30 cellular contexts compared by ENCODE assay signal in the genomic region with DNA sequence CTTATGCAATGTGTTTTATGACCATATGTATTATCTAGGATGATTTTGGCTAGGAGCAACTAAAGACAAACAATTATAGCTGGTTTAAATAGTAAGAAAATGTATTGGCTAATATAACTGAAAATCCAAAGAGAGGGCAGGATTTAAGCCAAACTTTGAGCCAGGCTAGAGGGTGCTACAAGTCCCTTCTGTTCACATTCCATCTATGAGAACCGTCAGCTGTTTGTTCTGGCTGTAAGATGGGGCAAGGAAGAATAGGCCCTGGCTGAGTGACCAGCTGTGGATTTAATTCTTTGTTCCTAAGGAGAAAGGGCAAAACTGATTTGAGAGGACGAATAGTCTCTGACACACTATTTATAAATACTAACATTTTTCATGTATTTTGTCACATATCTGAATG.
"Had no signal": no experiment of that assay in that cellular context is flagged by ENCODE, and none has a peak within 500 bp of the region (broad histone marks: within the 10 kb centered on the region; RNA-seq: fewer than 3 reads in every experiment).

No MANE protein-coding gene starts in this region.

- H3K27me3 ChIP-seq: breast epithelium, esophagus squamous epithelium, spleen, testis, uterus had no signal

- H3K36me3 ChIP-seq: breast epithelium, esophagus squamous epithelium, spleen, uterus had no signal

- H3K79me2 ChIP-seq: parathyroid adenoma had no signal

- H3K4me3 Mint-ChIP-seq: activated CD4-positive, alpha-beta T cell treated with anti-CD3 and anti-CD28 coated beads, Interleukin-2, amount 10 ng/mL, durations not matched to agents 7 days and 5 days; activated CD8-positive, alpha-beta T cell treated with anti-CD3 and anti-CD28 coated beads for 36 hours; activated naive CD4-positive, alpha-beta T cell treated with anti-CD3 and anti-CD28 coated beads, Interleukin-2, amount 50 U/mL, for 24 hours; activated naive CD8-positive, alpha-beta T cell treated with anti-CD3 and anti-CD28 coated beads, Interleukin-2, amount 50 U/mL, for 24 hours; activated T-cell treated with anti-CD3 and anti-CD28 coated beads, Interleukin-2, amount 50 U/mL, for 4 hours; activated T-helper 17 cell treated with anti-CD3 and anti-CD28 coated beads, Interleukin-2, amount 50 U/mL, for 72 hours; central memory CD8-positive, alpha-beta T cell; dendritic cell treated with granulocyte-macrophage colony-stimulating factor and Interleukin-4, amounts not matched to agents 40 ng/mL and 50 ng/mL, for 4 days; naive thymus-derived CD4-positive, alpha-beta T cell; T-helper 17 cell; WTC11 had no signal

- H3K27me3 Mint-ChIP-seq: activated CD4-positive, alpha-beta T cell treated with anti-CD3 and anti-CD28 coated beads, Interleukin-2, amount 10 ng/mL, durations not matched to agents 7 days and 5 days; activated CD8-positive, alpha-beta T cell treated with anti-CD3 and anti-CD28 coated beads for 36 hours; activated naive CD4-positive, alpha-beta T cell treated with anti-CD3 and anti-CD28 coated beads, Interleukin-2, amount 50 U/mL, for 24 hours; activated naive CD8-positive, alpha-beta T cell treated with anti-CD3 and anti-CD28 coated beads, Interleukin-2, amount 50 U/mL, for 24 hours; activated T-helper 17 cell treated with anti-CD3 and anti-CD28 coated beads, Interleukin-2, amount 50 U/mL, for 72 hours; central memory CD8-positive, alpha-beta T cell; dendritic cell treated with granulocyte-macrophage colony-stimulating factor and Interleukin-4, amounts not matched to agents 40 ng/mL and 50 ng/mL, for 4 days; T-helper 17 cell had no signal

- H3K9ac ChIP-seq: parathyroid adenoma had no signal

- H3K27ac Mint-ChIP-seq: activated CD4-positive, alpha-beta T cell treated with anti-CD3 and anti-CD28 coated beads, Interleukin-2, amount 10 ng/mL, durations not matched to agents 7 days and 5 days; activated CD8-positive, alpha-beta T cell treated with anti-CD3 and anti-CD28 coated beads for 36 hours; activated naive CD4-positive, alpha-beta T cell treated with anti-CD3 and anti-CD28 coated beads, Interleukin-2, amount 50 U/mL, for 24 hours; activated naive CD8-positive, alpha-beta T cell treated with anti-CD3 and anti-CD28 coated beads, Interleukin-2, amount 50 U/mL, for 24 hours; activated T-helper 17 cell treated with anti-CD3 and anti-CD28 coated beads, Interleukin-2, amount 50 U/mL, for 72 hours; dendritic cell treated with granulocyte-macrophage colony-stimulating factor and Interleukin-4, amounts not matched to agents 40 ng/mL and 50 ng/mL, for 4 days; naive thymus-derived CD4-positive, alpha-beta T cell; T-helper 17 cell; WTC11 had no signal

- H3K9me3 ChIP-seq: breast epithelium, esophagus squamous epithelium, testis, uterus had no signal

- H3K27ac ChIP-seq: breast epithelium, epithelial cell of prostate, esophagus squamous epithelium, parathyroid adenoma, spleen, testis, uterus had no signal

- H3K4me1 Mint-ChIP-seq: activated CD4-positive, alpha-beta T cell treated with anti-CD3 and anti-CD28 coated beads, Interleukin-2, amount 10 ng/mL, durations not matched to agents 7 days and 5 days; activated naive CD4-positive, alpha-beta T cell treated with anti-CD3 and anti-CD28 coated beads, Interleukin-2, amount 50 U/mL, for 24 hours; activated naive CD8-positive, alpha-beta T cell treated with anti-CD3 and anti-CD28 coated beads, Interleukin-2, amount 50 U/mL, for 24 hours; activated T-helper 17 cell treated with anti-CD3 and anti-CD28 coated beads, Interleukin-2, amount 50 U/mL, for 72 hours; central memory CD8-positive, alpha-beta T cell; naive thymus-derived CD4-positive, alpha-beta T cell; T-helper 17 cell; WTC11 had no signal

- H3K36me3 Mint-ChIP-seq: activated naive CD4-positive, alpha-beta T cell treated with anti-CD3 and anti-CD28 coated beads, Interleukin-2, amount 50 U/mL, for 24 hours had no signal

- H2AFZ ChIP-seq: parathyroid adenoma had no signal

- H3K9me3 Mint-ChIP-seq: activated T-helper 17 cell treated with anti-CD3 and anti-CD28 coated beads, Interleukin-2, amount 50 U/mL, for 72 hours; central memory CD8-positive, alpha-beta T cell had no signal

- ATAC-seq: activated CD8-positive, alpha-beta T cell treated with anti-CD3 and anti-CD28 coated beads for 36 hours; activated naive CD8-positive, alpha-beta T cell treated with anti-CD3 and anti-CD28 coated beads, Interleukin-2, amount 50 U/mL, for 24 hours; activated T-cell treated with anti-CD3 and anti-CD28 coated beads, Interleukin-2, amount 50 U/mL, for 4 hours; activated T-helper 17 cell treated with anti-CD3 and anti-CD28 coated beads, Interleukin-2, amount 50 U/mL, for 72 hours; left cardiac atrium; left ventricle myocardium superior; naive thymus-derived CD4-positive, alpha-beta T cell; right cardiac atrium; T-helper 17 cell; WTC11 had no signal

- DNase-seq: activated CD4-positive, alpha-beta T cell treated with anti-CD3 and anti-CD28 coated beads for 1 hour; activated CD4-positive, alpha-beta T cell treated with anti-CD3 and anti-CD28 coated beads, Interleukin-2, amount 10 ng/mL, durations not matched to agents 7 days and 5 days; activated CD8-positive, alpha-beta T cell treated with anti-CD3 and anti-CD28 coated beads for 36 hours; activated gamma-delta T cell treated with Interleukin-2 at 50 U/mL for 16 hours; activated naive CD8-positive, alpha-beta T cell treated with anti-CD3 and anti-CD28 coated beads, Interleukin-2, amount 50 U/mL, for 24 hours; activated T-cell treated with anti-CD3 and anti-CD28 coated beads, Interleukin-2, amount 50 U/mL, for 4 hours; effector CD4-positive, alpha-beta T cell; esophagus squamous epithelium; foreskin melanocyte; glutamatergic neuron; islet precursor cell; left cardiac atrium; left ventricle myocardium superior; naive thymus-derived CD4-positive, alpha-beta T cell; right cardiac atrium; spleen; stimulated activated naive CD4-positive, alpha-beta T cell; T-helper 17 cell; T1000; testis; trophoblast cell; uterus had no signal

- H3K4me3 ChIP-seq: breast epithelium, esophagus squamous epithelium, spleen, testis, uterus had no signal

- H3K4me1 ChIP-seq: breast epithelium, esophagus squamous epithelium, parathyroid adenoma, spleen, testis, uterus had no signal
